30 cellular contexts compared by ENCODE assay signal in the genomic region with DNA sequence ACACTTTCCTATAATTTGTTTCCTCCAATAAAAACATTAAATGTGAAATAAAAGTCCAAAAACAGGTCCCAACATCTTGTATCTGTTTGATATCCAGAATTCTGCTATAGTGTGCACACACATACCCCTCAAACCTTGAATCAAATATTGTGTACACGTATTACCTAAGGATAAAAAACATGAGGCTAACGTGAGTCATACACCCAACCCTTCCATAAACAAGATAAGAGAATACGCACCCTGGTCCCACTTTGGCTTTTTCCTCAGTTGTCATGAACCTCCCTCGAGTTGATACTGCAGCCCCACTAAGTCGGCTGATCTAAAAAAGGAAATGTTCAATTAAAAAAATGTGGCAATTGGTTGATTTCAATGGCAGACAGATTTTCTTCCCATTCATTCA. TPM values are rescaled to one million over a fixed set of nuclear protein-coding genes. Genes with fewer than 3 reads are reported as not detected.
DNase-seq lines count a peak whose midpoint lies in the region; ATAC-seq and TF ChIP-seq lines count a peak whose summit lies in the region.
"Had no signal": no experiment of that assay in that cellular context is flagged by ENCODE, and none has a peak within 500 bp of the region (broad histone marks: within the 10 kb centered on the region; RNA-seq: fewer than 3 reads in every experiment).

No MANE protein-coding gene starts in this region.

- H3K27me3 ChIP-seq in colonic mucosa: no peaks in the 10 kb centered on the region
- no peaks in the 10 kb centered on the region for H3K27me3 ChIP-seq in CD4-positive, alpha-beta memory T cell (ENCODE audit: insufficient read depth, low read length)
- no peaks in the 10 kb centered on the region for H3K27me3 ChIP-seq in effector memory CD4-positive, alpha-beta T cell (replicated peaks; ENCODE audit: control insufficient read depth, insufficient read depth, low read length, poor library complexity, severe bottlenecking)
- H3K27me3 ChIP-seq: BLaER1 treated with 17β-estradiol and CSF1 and Interleukin-3, amounts not matched to agents 10 nM and 100 nM had no signal

- H3K27ac Mint-ChIP-seq in activated T-cell treated with anti-CD3 and anti-CD28 coated beads, Interleukin-2, amount 50 U/mL, for 24 hours: peak overlapping the region; percentile 47
- peak overlapping the region; percentile 13 for H3K27ac Mint-ChIP-seq in activated naive CD8-positive, alpha-beta T cell
- peak overlapping the region; percentile 14 for H3K27ac Mint-ChIP-seq in stimulated activated memory B cell treated with anti-CD40 and anti-IgM and Interleukin-4, amounts not matched to agents 10 μg/mL and 1 μg/mL and 100 μg/mL, for 72 hours
- peak overlapping the region in 2 of 7 donors; percentile 23 to 66 for H3K27ac Mint-ChIP-seq in CD4-positive, alpha-beta memory T cell
- H3K27ac Mint-ChIP-seq: stimulated activated naive CD8-positive, alpha-beta T cell treated with anti-CD3 and anti-CD28 coated beads, Interleukin-15, Interleukin-2, amounts not matched to agents 100 ng/mL and 50 ng/mL, for 24 hours; type B pancreatic cell had no signal

- H3K4me3 ChIP-seq in epithelial cell of esophagus (ENCODE audit: low read length) (no peak overlapping the region), colonic mucosa (no peak overlapping the region)
- H3K4me3 ChIP-seq in CD4-positive, alpha-beta memory T cell (ENCODE audit: low read length in 2 of 2): no peak overlapping the region
- H3K4me3 ChIP-seq in effector memory CD4-positive, alpha-beta T cell (ENCODE audit: insufficient read depth, low read depth, low read length, poor library complexity, severe bottlenecking): no peak overlapping the region
- H3K4me3 ChIP-seq: BLaER1 treated with 17β-estradiol and CSF1 and Interleukin-3, amounts not matched to agents 10 nM and 100 nM; psoas muscle had no signal

- intact Hi-C loops in colonic mucosa (cut with DNase I): no loop called here
- intact Hi-C loops in CD4-positive, alpha-beta memory T cell (cut with micrococcal nuclease): no loop called here

- H3K36me3 Mint-ChIP-seq in activated T-cell treated with anti-CD3 and anti-CD28 coated beads, Interleukin-2, amount 50 U/mL, for 24 hours (ENCODE audit: low read depth): peaks cover 56% of the 10 kb centered on the region
- H3K36me3 Mint-ChIP-seq in activated T-cell treated with anti-CD3 and anti-CD28 coated beads, Interleukin-2, amount 50 U/mL, for 4 hours (ENCODE audit: insufficient read depth): peaks cover 42% of the 10 kb centered on the region
- H3K36me3 Mint-ChIP-seq in activated naive CD8-positive, alpha-beta T cell: peaks cover 13% of the 10 kb centered on the region
- peaks cover 53% of the 10 kb centered on the region for H3K36me3 Mint-ChIP-seq in stimulated activated memory B cell treated with anti-CD40 and anti-IgM and Interleukin-4, amounts not matched to agents 10 μg/mL and 1 μg/mL and 100 μg/mL, for 72 hours
- peaks cover 36 to 63% of the 10 kb centered on the region in 2 donors for H3K36me3 Mint-ChIP-seq in CD4-positive, alpha-beta memory T cell

- H3K27ac ChIP-seq in colonic mucosa: no peak overlapping the region
- H3K27ac ChIP-seq in CD4-positive, alpha-beta memory T cell (ENCODE audit: low read depth, low read length): no peak overlapping the region
- no peak overlapping the region for H3K27ac ChIP-seq in effector memory CD4-positive, alpha-beta T cell (ENCODE audit: insufficient read depth, low read length, poor library complexity, severe bottlenecking)
- H3K27ac ChIP-seq: BLaER1 treated with 17β-estradiol and CSF1 and Interleukin-3, amounts not matched to agents 10 nM and 100 nM; HL-60; psoas muscle had no signal

- no peaks in the 10 kb centered on the region for H3K9me3 ChIP-seq in colonic mucosa
- H3K9me3 ChIP-seq in CD4-positive, alpha-beta memory T cell (ENCODE audit: control insufficient read depth in 1 of 2, low read length in 2 of 2): no peaks in the 10 kb centered on the region
- no peaks in the 10 kb centered on the region for H3K9me3 ChIP-seq in effector memory CD4-positive, alpha-beta T cell (ENCODE audit: control insufficient read depth, low read length)
- H3K9me3 ChIP-seq: BLaER1 treated with 17β-estradiol and CSF1 and Interleukin-3, amounts not matched to agents 10 nM and 100 nM; psoas muscle had no signal

- no peaks in the 10 kb centered on the region for H3K9me3 Mint-ChIP-seq in activated T-cell treated with anti-CD3 and anti-CD28 coated beads, Interleukin-2, amount 50 U/mL, for 24 hours
- no peaks in the 10 kb centered on the region for H3K9me3 Mint-ChIP-seq in activated T-cell treated with anti-CD3 and anti-CD28 coated beads, Interleukin-2, amount 50 U/mL, for 4 hours
- H3K9me3 Mint-ChIP-seq in activated naive CD8-positive, alpha-beta T cell (ENCODE audit: low read depth): no peaks in the 10 kb centered on the region
- H3K9me3 Mint-ChIP-seq in stimulated activated memory B cell treated with anti-CD40 and anti-IgM and Interleukin-4, amounts not matched to agents 10 μg/mL and 1 μg/mL and 100 μg/mL, for 72 hours: no peaks in the 10 kb centered on the region
- H3K9me3 Mint-ChIP-seq in CD4-positive, alpha-beta memory T cell: peaks cover 0 to 2% (median 0%) of the 10 kb centered on the region in 8 donors
- H3K9me3 Mint-ChIP-seq: activated T-helper 2 cell treated with anti-CD3 and anti-CD28 coated beads, Interferon-gamma antibody, Interleukin-2, Interleukin-4, amounts not matched to agents 10 μg/mL and 5 μg/mL and 100 μg/mL, durations not matched to agents 14 hours and 24 hours and 36 hours; stimulated activated naive CD8-positive, alpha-beta T cell treated with anti-CD3 and anti-CD28 coated beads, Interleukin-15, Interleukin-2, amounts not matched to agents 100 ng/mL and 50 ng/mL, for 24 hours; type B pancreatic cell had no signal

- peaks cover 18% of the 10 kb centered on the region for H3K4me1 ChIP-seq in colonic mucosa
- H3K4me1 ChIP-seq in CD4-positive, alpha-beta memory T cell (ENCODE audit: insufficient read depth, low read length): peaks cover 38% of the 10 kb centered on the region
- H3K4me1 ChIP-seq in effector memory CD4-positive, alpha-beta T cell (ENCODE audit: control insufficient read depth, insufficient read depth, low read length, poor library complexity, severe bottlenecking): peaks cover 28% of the 10 kb centered on the region

- no peak for TF ChIP-seq CTCF in epithelial cell of esophagus (IDR thresholded peaks at IDR 0.05; ENCODE audit: insufficient read depth, low read depth, low read length, missing control alignments)
- no peak for TF ChIP-seq CTCF in colonic mucosa (IDR thresholded peaks at IDR 0.05)

- DNase-seq in activated T-cell treated with anti-CD3 and anti-CD28 coated beads, Interleukin-2, amount 50 U/mL, for 24 hours: no peak
- no peak for DNase-seq in activated T-cell treated with anti-CD3 and anti-CD28 coated beads, Interleukin-2, amount 50 U/mL, for 4 hours
- peak; percentile 63 for DNase-seq in epithelial cell of esophagus (ENCODE audit: low read depth)
- no peak for DNase-seq in colonic mucosa
- DNase-seq in CD4-positive, alpha-beta memory T cell: no peak
- no peak for DNase-seq in effector memory CD4-positive, alpha-beta T cell
- DNase-seq: 8988T; activated CD4-positive, alpha-beta T cell treated with anti-CD3 and anti-CD28 coated beads for 1 hour; amniotic stem cell; caudate nucleus; DMS153; effector CD4-positive, alpha-beta T cell; GDM1; head of caudate nucleus; left ventricle myocardium superior; NCI-H1417 treated with DMSO at 0.1 percent for 48 hours; NCI-H69; psoas muscle; SHP77; stimulated activated CD4-positive, alpha-beta T cell treated with anti-CD3 and anti-CD28 coated beads, Interleukin-2, amount 100 ng/mL, for 24 hours; SW 1271 had no signal

- CTCF ChIA-PET in CD4-positive, alpha-beta memory T cell (lab: Charles Lee; ENCODE audit: partially characterized antibody): no interaction called here

- no peak for ATAC-seq in activated T-cell treated with anti-CD3 and anti-CD28 coated beads, Interleukin-2, amount 50 U/mL, for 4 hours
- no peak for ATAC-seq in stimulated activated memory B cell treated with anti-CD40 and anti-IgM and Interleukin-4, amounts not matched to agents 10 μg/mL and 1 μg/mL and 100 μg/mL, for 72 hours
- ATAC-seq: left ventricle myocardium superior, psoas muscle had no signal

- POLR2A ChIA-PET in CD4-positive, alpha-beta memory T cell (lab: Charles Lee; ENCODE audit: partially characterized antibody): interaction anchor here (0.6 to 6.8 kb wide), 3 partner anchors 9 to 61 kb away, joined by 3 to 99 read pairs (median 4); partner anchors contain the start of gene ARHGEF2

- H3K27me3 Mint-ChIP-seq in activated T-cell treated with anti-CD3 and anti-CD28 coated beads, Interleukin-2, amount 50 U/mL, for 24 hours: no peaks in the 10 kb centered on the region
- H3K27me3 Mint-ChIP-seq in activated T-cell treated with anti-CD3 and anti-CD28 coated beads, Interleukin-2, amount 50 U/mL, for 4 hours (ENCODE audit: low read depth): no peaks in the 10 kb centered on the region
- no peaks in the 10 kb centered on the region for H3K27me3 Mint-ChIP-seq in activated naive CD8-positive, alpha-beta T cell
- H3K27me3 Mint-ChIP-seq in stimulated activated memory B cell treated with anti-CD40 and anti-IgM and Interleukin-4, amounts not matched to agents 10 μg/mL and 1 μg/mL and 100 μg/mL, for 72 hours: no peaks in the 10 kb centered on the region
- no peaks in the 10 kb centered on the region for H3K27me3 Mint-ChIP-seq in CD4-positive, alpha-beta memory T cell
- H3K27me3 Mint-ChIP-seq: stimulated activated naive CD8-positive, alpha-beta T cell treated with anti-CD3 and anti-CD28 coated beads, Interleukin-15, Interleukin-2, amounts not matched to agents 100 ng/mL and 50 ng/mL, for 24 hours; type B pancreatic cell had no signal

- H3K9ac ChIP-seq in colonic mucosa (ENCODE audit: low read depth in 2 of 2, low read length in 2 of 2): no peak overlapping the region

- no peak overlapping the region for H3K4me3 Mint-ChIP-seq in activated T-cell treated with anti-CD3 and anti-CD28 coated beads, Interleukin-2, amount 50 U/mL, for 24 hours
- H3K4me3 Mint-ChIP-seq in activated T-cell treated with anti-CD3 and anti-CD28 coated beads, Interleukin-2, amount 50 U/mL, for 4 hours: no peak overlapping the region
- H3K4me3 Mint-ChIP-seq in activated naive CD8-positive, alpha-beta T cell: no peak overlapping the region
- no peak overlapping the region for H3K4me3 Mint-ChIP-seq in stimulated activated memory B cell treated with anti-CD40 and anti-IgM and Interleukin-4, amounts not matched to agents 10 μg/mL and 1 μg/mL and 100 μg/mL, for 72 hours
- peak overlapping the region in 1 of 8 donors; percentile 12 for H3K4me3 Mint-ChIP-seq in CD4-positive, alpha-beta memory T cell
- H3K4me3 Mint-ChIP-seq: stimulated activated naive CD8-positive, alpha-beta T cell treated with anti-CD3 and anti-CD28 coated beads, Interleukin-15, Interleukin-2, amounts not matched to agents 100 ng/mL and 50 ng/mL, for 24 hours; type B pancreatic cell had no signal

- peaks cover 42% of the 10 kb centered on the region for H3K4me1 Mint-ChIP-seq in activated T-cell treated with anti-CD3 and anti-CD28 coated beads, Interleukin-2, amount 50 U/mL, for 24 hours (ENCODE audit: low read depth)
- H3K4me1 Mint-ChIP-seq in activated T-cell treated with anti-CD3 and anti-CD28 coated beads, Interleukin-2, amount 50 U/mL, for 4 hours (ENCODE audit: low read depth): peaks cover 33% of the 10 kb centered on the region
- peaks cover 40% of the 10 kb centered on the region for H3K4me1 Mint-ChIP-seq in activated naive CD8-positive, alpha-beta T cell (ENCODE audit: low read depth)
- H3K4me1 Mint-ChIP-seq in stimulated activated memory B cell treated with anti-CD40 and anti-IgM and Interleukin-4, amounts not matched to agents 10 μg/mL and 1 μg/mL and 100 μg/mL, for 72 hours: peaks cover 25% of the 10 kb centered on the region
- H3K4me1 Mint-ChIP-seq in CD4-positive, alpha-beta memory T cell: peaks cover 7 to 27% (median 12%) of the 10 kb centered on the region in 4 donors

- H3K36me3 ChIP-seq in colonic mucosa: peaks cover 18% of the 10 kb centered on the region
- peaks cover 79% of the 10 kb centered on the region for H3K36me3 ChIP-seq in CD4-positive, alpha-beta memory T cell (ENCODE audit: insufficient read depth, low read length)
- peaks cover 75% of the 10 kb centered on the region for H3K36me3 ChIP-seq in effector memory CD4-positive, alpha-beta T cell (ENCODE audit: control insufficient read depth, insufficient read depth, low read length)

RNA-seq across cellular contexts. Expression of gene KHDC4, which starts 5.2 kb away (rescaled TPM):
- 10 to 100 TPM; 32.2 to 38.3 (median 37.9) TPM for total RNA-seq in activated T-cell treated with anti-CD3 and anti-CD28 coated beads, Interleukin-2, amount 50 U/mL, for 4 hours
- total RNA-seq in colonic mucosa: 10 to 100 TPM; 42.5 to 56.0 TPM
- 100 to 1,000 TPM; 127 to 134 TPM for total RNA-seq in CD4-positive, alpha-beta memory T cell
- 1 to 10 TPM; 5.5 to 9.4 TPM for polyA plus RNA-seq in CD4-positive, alpha-beta memory T cell

RNA-seq across cellular contexts. Expression of gene RXFP4, which starts 12.4 kb away (rescaled TPM):
- not detected for total RNA-seq in activated T-cell treated with anti-CD3 and anti-CD28 coated beads, Interleukin-2, amount 50 U/mL, for 4 hours
- total RNA-seq in colonic mucosa: 1 to 10 TPM; 4.2 to 4.6 TPM
- total RNA-seq in CD4-positive, alpha-beta memory T cell: not detected
- under 1 TPM in 1 of 2 donors, not detected in 1; 0.91 TPM for polyA plus RNA-seq in CD4-positive, alpha-beta memory T cell
- total RNA-seq: activated T-helper 2 cell treated with anti-CD3 and anti-CD28 coated beads, Interferon-gamma antibody, Interleukin-2, Interleukin-4, amounts not matched to agents 10 μg/mL and 5 μg/mL and 100 μg/mL, durations not matched to agents 14 hours and 24 hours and 36 hours; left ventricle myocardium superior; M059J; mucosa of gallbladder; psoas muscle had no signal
- polyA plus RNA-seq: psoas muscle had no signal

RNA-seq across cellular contexts. Expression of gene RIT1, which starts 17.9 kb away (rescaled TPM):
- 10 to 100 TPM; 15.6 to 25.0 (median 17.9) TPM for total RNA-seq in activated T-cell treated with anti-CD3 and anti-CD28 coated beads, Interleukin-2, amount 50 U/mL, for 4 hours
- 10 to 100 TPM; 14.6 to 51.7 TPM for total RNA-seq in colonic mucosa
- total RNA-seq in CD4-positive, alpha-beta memory T cell: 10 to 100 TPM; 45.0 to 48.0 TPM
- polyA plus RNA-seq in CD4-positive, alpha-beta memory T cell: 10 to 100 TPM; 14.1 to 20.4 TPM

RNA-seq across cellular contexts. Expression of gene ARHGEF2, which starts 49.3 kb away (rescaled TPM):
- 100 to 1,000 TPM; 144 to 174 (median 149) TPM for total RNA-seq in activated T-cell treated with anti-CD3 and anti-CD28 coated beads, Interleukin-2, amount 50 U/mL, for 4 hours
- total RNA-seq in colonic mucosa: 10 to 100 TPM; 91.9 to 92.6 TPM
- 100 to 1,000 TPM; 190 to 198 TPM for total RNA-seq in CD4-positive, alpha-beta memory T cell
- polyA plus RNA-seq in CD4-positive, alpha-beta memory T cell: 10 to 100 TPM in 1 of 2 donors, 1 to 10 TPM in 1; 6.7 to 30.4 TPM

Comparison
In these comparisons a context has a peak if more than half of its experiments do, and no peak if none do; other contexts are left out.
1. RNA of gene RXFP4, which starts 12.4 kb away (total RNA-seq): 4.2 to 4.6 TPM in colonic mucosa; not detected in activated T-cell treated with anti-CD3 and anti-CD28 coated beads, Interleukin-2, amount 50 U/mL, for 4 hours and not detected in CD4-positive, alpha-beta memory T cell; every median in the first group is over 4 times any median in the second.